25 cellular contexts compared by ENCODE assay signal in the genomic region with DNA sequence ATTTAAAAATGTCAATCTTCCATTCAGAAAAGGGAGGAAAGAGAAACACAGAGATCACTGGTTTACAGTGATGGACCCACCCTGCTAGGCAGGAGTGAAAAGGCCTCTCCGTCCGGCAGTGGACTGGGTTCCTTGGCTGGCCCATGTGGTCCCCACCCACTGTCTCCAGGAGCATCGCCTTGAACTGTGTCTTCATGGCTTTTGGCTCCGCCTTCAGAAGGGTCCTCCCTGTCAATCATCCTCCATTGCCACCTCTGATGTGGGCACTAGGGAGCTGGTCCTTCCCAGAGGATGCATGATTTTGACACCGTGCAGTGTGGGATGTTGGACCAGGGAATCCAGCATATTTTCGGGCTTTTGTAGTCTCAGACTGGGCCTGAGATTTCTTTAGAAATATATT. TPM values are rescaled to one million over a fixed set of nuclear protein-coding genes. Genes with fewer than 3 reads are reported as not detected.
"Had no signal": no experiment of that assay in that cellular context is flagged by ENCODE, and none has a peak within 500 bp of the region (broad histone marks: within the 10 kb centered on the region; RNA-seq: fewer than 3 reads in every experiment).

No MANE protein-coding gene starts in this region.

- ATAC-seq: activated CD4-positive, CD25-positive, alpha-beta regulatory T cell treated with anti-CD3 and anti-CD28 coated beads, Interleukin-2, amount 50 U/mL, for 24 hours; activated CD8-positive, alpha-beta T cell treated with anti-CD3 and anti-CD28 coated beads for 36 hours; activated T-cell treated with anti-CD3 and anti-CD28 coated beads, Interleukin-2, amount 50 U/mL, for 4 hours; activated T-helper 17 cell treated with anti-CD3 and anti-CD28 coated beads, Interleukin-2, amount 50 U/mL, for 72 hours; gastroesophageal sphincter; heart right ventricle had no signal

- H3K27ac ChIP-seq: brain microvascular endothelial cell, coronary artery, esophagus muscularis mucosa, gastroesophageal sphincter, heart right ventricle, WERI-Rb-1 had no signal

- H3K4me3 ChIP-seq: coronary artery, esophagus muscularis mucosa, gastroesophageal sphincter, heart right ventricle had no signal

- H3K4me1 ChIP-seq: esophagus muscularis mucosa, gastroesophageal sphincter, heart right ventricle had no signal

- H3K27me3 ChIP-seq: brain microvascular endothelial cell, dorsolateral prefrontal cortex had no signal

- H3K36me3 ChIP-seq: brain microvascular endothelial cell, esophagus muscularis mucosa, gastroesophageal sphincter, heart right ventricle, WERI-Rb-1 had no signal

- DNase-seq: activated B cell treated with CpG ODN at 0.5 μM for 24 hours; activated CD4-positive, alpha-beta T cell treated with anti-CD3 and anti-CD28 coated beads for 48 hours; activated CD4-positive, alpha-beta T cell treated with anti-CD3 and anti-CD28 coated beads, Interleukin-2, amount 50 U/mL, for 1 hour; activated CD4-positive, alpha-beta T cell treated with anti-CD3 and anti-CD28 coated beads, Interleukin-2, amount 50 U/mL, for 48 hours; activated CD8-positive, alpha-beta memory T cell treated with anti-CD3 and anti-CD28 coated beads for 24 hours; activated CD8-positive, alpha-beta T cell treated with anti-CD3 and anti-CD28 coated beads for 36 hours; activated effector memory CD4-positive, alpha-beta T cell treated with Interleukin-2 at 50 U/mL for 16 hours; activated gamma-delta T cell treated with Interleukin-2 at 50 U/mL for 16 hours; activated naive CD4-positive, alpha-beta T cell treated with anti-CD3 and anti-CD28 coated beads, Interleukin-2, amount 50 U/mL, for 16 hours; activated naive CD4-positive, alpha-beta T cell treated with Interleukin-2 at 50 U/mL for 16 hours; activated T-cell treated with anti-CD3 and anti-CD28 coated beads, Interleukin-2, amount 50 U/mL, for 4 hours; amniotic stem cell; brain microvascular endothelial cell; effector memory CD4-positive, alpha-beta T cell; foreskin melanocyte; heart right ventricle; T-helper 2 cell; WERI-Rb-1 had no signal

- H3K9me3 ChIP-seq: esophagus muscularis mucosa, gastroesophageal sphincter, heart right ventricle had no signal

RNA-seq across cellular contexts. Expression of a gene that starts 58.2 kb away (rescaled TPM):
- total RNA-seq: activated B cell treated with CpG ODN at 0.5 μM for 24 hours, glomerular endothelial cell had no signal
